ENCODE assay signal across 14 cellular contexts in genomic region chr16:89862732-89863131, GRCh38. TPM values are rescaled to one million over a fixed set of nuclear protein-coding genes. Genes with fewer than 3 reads are reported as not detected.
DNase-seq lines count a peak whose midpoint lies in the region; ATAC-seq and TF ChIP-seq lines count a peak whose summit lies in the region.
"Had no signal": no experiment of that assay in that cellular context is flagged by ENCODE, and none has a peak within 500 bp of the region (broad histone marks: within the 10 kb centered on the region; RNA-seq: fewer than 3 reads in every experiment).

No MANE protein-coding gene starts in this region.

- H3K36me3 ChIP-seq in Caco-2 (ENCODE audit: control insufficient read depth, insufficient read depth, low read length): peaks cover 2% of the 10 kb centered on the region; the same call in 1 of the 2 replicates

- H3K9me3 Mint-ChIP-seq in activated T-cell treated with anti-CD3 and anti-CD28 coated beads, Interleukin-2, amount 50 U/mL, for 4 hours: no peaks in the 10 kb centered on the region
- H3K9me3 Mint-ChIP-seq in Caco-2 (ENCODE audit: unreplicated experiment): no peaks in the 10 kb centered on the region
- H3K9me3 Mint-ChIP-seq in activated naive CD8-positive, alpha-beta T cell (ENCODE audit: low read depth): no peaks in the 10 kb centered on the region
- peaks cover 0 to 1% (median 0%) of the 10 kb centered on the region in 9 donors for H3K9me3 Mint-ChIP-seq in naive thymus-derived CD8-positive, alpha-beta T cell
- H3K9me3 Mint-ChIP-seq: mesothelial cell of epicardium had no signal

- DNase-seq in activated T-cell treated with anti-CD3 and anti-CD28 coated beads, Interleukin-2, amount 50 U/mL, for 4 hours: no peak
- DNase-seq in activated T-cell treated with anti-CD3 and anti-CD28 coated beads for 4 hours (no peak), Caco-2 (no peak), GDM1 (lab: John Stamatoyannopoulos, UW) (no peak), C1 segment of cervical spinal cord (lab: John Stamatoyannopoulos, UW) (no peak), NCI-H2227 treated with DMSO at 0.1 percent for 48 hours (lab: John Stamatoyannopoulos, UW) (no peak)
- no peak for DNase-seq in naive thymus-derived CD8-positive, alpha-beta T cell
- DNase-seq: COR-L47, endodermal cell, hippocampal formation, kidney, SW 1271 had no signal

- H3K27me3 ChIP-seq in Caco-2 (replicated peaks; ENCODE audit: control insufficient read depth, insufficient read depth, low read length): no peaks in the 10 kb centered on the region

- no TSS peak for BruUV-seq in Caco-2 (replicated peaks; lab: Mats Ljungman, UMichigan)

- peaks cover 34% of the 10 kb centered on the region for H3K4me1 Mint-ChIP-seq in activated T-cell treated with anti-CD3 and anti-CD28 coated beads, Interleukin-2, amount 50 U/mL, for 4 hours (ENCODE audit: low read depth)
- H3K4me1 Mint-ChIP-seq in Caco-2 (ENCODE audit: low read depth, unreplicated experiment): peaks cover 21% of the 10 kb centered on the region
- peaks cover 28% of the 10 kb centered on the region for H3K4me1 Mint-ChIP-seq in activated naive CD8-positive, alpha-beta T cell (ENCODE audit: low read depth)
- peaks cover 18 to 40% (median 36%) of the 10 kb centered on the region in 4 donors for H3K4me1 Mint-ChIP-seq in naive thymus-derived CD8-positive, alpha-beta T cell
- H3K4me1 Mint-ChIP-seq: endodermal cell had no signal

- TF ChIP-seq CTCF in Caco-2 (IDR thresholded peaks at IDR 0.05; ENCODE audit: insufficient read depth in 1 of 2, low read depth in 1 of 2, low read length in 1 of 2, severe bottlenecking in 1 of 2, unreplicated experiment in 1 of 2): no peak

- ATAC-seq in activated T-cell treated with anti-CD3 and anti-CD28 coated beads, Interleukin-2, amount 50 U/mL, for 4 hours: no peak
- no peak for ATAC-seq in naive thymus-derived CD8-positive, alpha-beta T cell

- peaks cover 3% of the 10 kb centered on the region; the same call in 1 of the 2 replicates for H3K4me1 ChIP-seq in Caco-2

- H3K36me3 Mint-ChIP-seq in activated T-cell treated with anti-CD3 and anti-CD28 coated beads, Interleukin-2, amount 50 U/mL, for 4 hours (ENCODE audit: insufficient read depth): no peaks in the 10 kb centered on the region
- peaks cover 17% of the 10 kb centered on the region for H3K36me3 Mint-ChIP-seq in Caco-2 (ENCODE audit: insufficient read depth, unreplicated experiment)
- H3K36me3 Mint-ChIP-seq in activated naive CD8-positive, alpha-beta T cell: no peaks in the 10 kb centered on the region
- peaks cover 0 to under 1% (median 0%) of the 10 kb centered on the region in 3 donors for H3K36me3 Mint-ChIP-seq in naive thymus-derived CD8-positive, alpha-beta T cell
- H3K36me3 Mint-ChIP-seq: mesothelial cell of epicardium had no signal

- peaks cover 7% of the 10 kb centered on the region; the same call in 1 of the 2 replicates for H3K9me3 ChIP-seq in Caco-2

- CTCF ChIA-PET in Caco-2 (lab: Charles Lee): interaction anchor here (1.1 kb wide), 1 partner anchor 40 kb away, joined by 3 read pairs; no protein-coding TSS in a partner anchor

- peak overlapping the region; percentile 63 for H3K4me3 Mint-ChIP-seq in activated T-cell treated with anti-CD3 and anti-CD28 coated beads, Interleukin-2, amount 50 U/mL, for 4 hours
- H3K4me3 Mint-ChIP-seq in Caco-2 (ENCODE audit: unreplicated experiment): no peak overlapping the region
- H3K4me3 Mint-ChIP-seq in activated naive CD8-positive, alpha-beta T cell: peak overlapping the region; percentile 7
- peak overlapping the region in 7 of 10 donors; percentile 53 to 75 (median 66) for H3K4me3 Mint-ChIP-seq in naive thymus-derived CD8-positive, alpha-beta T cell
- H3K4me3 Mint-ChIP-seq: endodermal cell, mesothelial cell of epicardium had no signal

- H3K27ac Mint-ChIP-seq in Caco-2 (ENCODE audit: unreplicated experiment): peak overlapping the region; percentile 11
- peak overlapping the region; percentile 81 for H3K27ac Mint-ChIP-seq in activated naive CD8-positive, alpha-beta T cell
- H3K27ac Mint-ChIP-seq in naive thymus-derived CD8-positive, alpha-beta T cell: peak overlapping the region in 9 of 10 donors; percentile 84 to 96 (median 91)
- H3K27ac Mint-ChIP-seq: endodermal cell, mesothelial cell of epicardium had no signal

- intact Hi-C loops in Caco-2 (cut with micrococcal nuclease; ENCODE audit: unreplicated experiment): no loop called here

- no peaks in the 10 kb centered on the region for H3K27me3 Mint-ChIP-seq in activated T-cell treated with anti-CD3 and anti-CD28 coated beads, Interleukin-2, amount 50 U/mL, for 4 hours (ENCODE audit: low read depth)
- H3K27me3 Mint-ChIP-seq in Caco-2 (ENCODE audit: insufficient read depth, unreplicated experiment): no peaks in the 10 kb centered on the region
- H3K27me3 Mint-ChIP-seq in activated naive CD8-positive, alpha-beta T cell: no peaks in the 10 kb centered on the region
- H3K27me3 Mint-ChIP-seq in naive thymus-derived CD8-positive, alpha-beta T cell: no peaks in the 10 kb centered on the region

- H3K4me3 ChIP-seq in Caco-2 (ENCODE audit: low read depth, low read length): no peak overlapping the region

- POLR2A ChIA-PET in Caco-2 (lab: Charles Lee): no interaction called here
- POLR2A ChIA-PET in naive thymus-derived CD8-positive, alpha-beta T cell (lab: Charles Lee): interaction anchor here (1.1 to 6.2 kb wide), 6 partner anchors 10 to 163 kb away, joined by 3 to 86 read pairs (median 8); partner anchors contain the start of genes SPATA2L and TCF25

RNA-seq across cellular contexts. Expression of gene TCF25, which starts 10.7 kb away (rescaled TPM):
- total RNA-seq in activated T-cell treated with anti-CD3 and anti-CD28 coated beads, Interleukin-2, amount 50 U/mL, for 4 hours: 100 to 1,000 TPM; 144 to 182 (median 164) TPM
- 196 and 244 TPM in 2 replicates for total RNA-seq in Caco-2 (2022)
- 100 to 1,000 TPM; 260 to 294 TPM for total RNA-seq in naive thymus-derived CD8-positive, alpha-beta T cell
- polyA plus RNA-seq in naive thymus-derived CD8-positive, alpha-beta T cell: 100 to 1,000 TPM in 1 of 3 donors, 10 to 100 TPM in 2; 86.8 to 107 (median 95.4) TPM

RNA-seq across cellular contexts. Expression of gene SPIRE2, which starts 34.5 kb away (rescaled TPM):
- under 1 TPM; 0.21 to 0.49 (median 0.23) TPM for total RNA-seq in activated T-cell treated with anti-CD3 and anti-CD28 coated beads, Interleukin-2, amount 50 U/mL, for 4 hours
- 29.6 and 31.3 TPM in 2 replicates for total RNA-seq in Caco-2 (2022)
- 1 to 10 TPM; 1.0 to 2.3 TPM for total RNA-seq in naive thymus-derived CD8-positive, alpha-beta T cell
- polyA plus RNA-seq in naive thymus-derived CD8-positive, alpha-beta T cell: under 1 TPM in 1 of 3 donors, not detected in 2; 0.16 TPM

RNA-seq across cellular contexts. Expression of gene FANCA, which starts 46.3 kb away (rescaled TPM):
- total RNA-seq in activated T-cell treated with anti-CD3 and anti-CD28 coated beads, Interleukin-2, amount 50 U/mL, for 4 hours: 100 to 1,000 TPM in 1 of 3 donors, 10 to 100 TPM in 2; 76.3 to 100 (median 89.4) TPM
- total RNA-seq in Caco-2 (2022): 173 and 185 TPM in 2 replicates
- total RNA-seq in naive thymus-derived CD8-positive, alpha-beta T cell: 1 to 10 TPM; 3.7 to 6.1 TPM
- polyA plus RNA-seq in naive thymus-derived CD8-positive, alpha-beta T cell: 1 to 10 TPM in 2 of 3 donors, under 1 TPM in 1; 0.98 to 7.4 (median 1.5) TPM

RNA-seq across cellular contexts. Expression of gene MC1R, which starts 55.9 kb away (rescaled TPM):
- 1 to 10 TPM; 2.5 to 3.0 (median 2.6) TPM for total RNA-seq in activated T-cell treated with anti-CD3 and anti-CD28 coated beads, Interleukin-2, amount 50 U/mL, for 4 hours
- 5.6 and 6.5 TPM in 2 replicates for total RNA-seq in Caco-2 (2022)
- total RNA-seq in naive thymus-derived CD8-positive, alpha-beta T cell: 10 to 100 TPM; 10.2 to 10.3 TPM
- polyA plus RNA-seq in naive thymus-derived CD8-positive, alpha-beta T cell: under 1 TPM in 1 of 3 donors, not detected in 2; 0.63 TPM

Comparison
In these comparisons a context has a peak if more than half of its experiments do, and no peak if none do; other contexts are left out.
1. H3K27ac Mint-ChIP-seq: peak in every context shown above with its lines; median percentile 91 in naive thymus-derived CD8-positive, alpha-beta T cell; 81 in activated naive CD8-positive, alpha-beta T cell; 11 in Caco-2.
2. RNA of gene FANCA, which starts 46.3 kb away (total RNA-seq): 173 to 185 TPM in Caco-2 and 76.3 to 100 TPM in activated T-cell treated with anti-CD3 and anti-CD28 coated beads, Interleukin-2, amount 50 U/mL, for 4 hours; 3.7 to 6.1 TPM in naive thymus-derived CD8-positive, alpha-beta T cell; every median in the first group is over 10 times any median in the second.